22 cellular contexts compared by ENCODE assay signal in genomic region chr3:127139601-127140500, GRCh38. TPM values are rescaled to one million over a fixed set of nuclear protein-coding genes. Genes with fewer than 3 reads are reported as not detected.
"Had no signal": no experiment of that assay in that cellular context is flagged by ENCODE, and none has a peak within 500 bp of the region (broad histone marks: within the 10 kb centered on the region; RNA-seq: fewer than 3 reads in every experiment).

No MANE protein-coding gene starts in this region.

- H3K36me3 ChIP-seq: ascending aorta had no signal

- H3K4me3 Mint-ChIP-seq: activated CD8-positive, alpha-beta memory T cell treated with anti-CD3 and anti-CD28 coated beads, Interleukin-2, amount 10 ng/mL, durations not matched to agents 7 days and 5 days; activated CD8-positive, alpha-beta T cell treated with anti-CD3 and anti-CD28 coated beads for 36 hours; activated naive CD8-positive, alpha-beta T cell treated with anti-CD3 and anti-CD28 coated beads, Interleukin-2, amount 50 U/mL, for 24 hours; activated T-cell treated with anti-CD3 and anti-CD28 coated beads, Interleukin-2, amount 50 U/mL, for 4 hours; T-helper 1 cell treated with Interleukin-12 subunit alpha and Interleukin-12 subunit beta and Interleukin-4 antibody, amounts not matched to agents 30 μg/mL and 1 μg/mL, for 36 hours had no signal

- H3K4me1 Mint-ChIP-seq: activated CD8-positive, alpha-beta memory T cell treated with anti-CD3 and anti-CD28 coated beads, Interleukin-2, amount 10 ng/mL, durations not matched to agents 7 days and 5 days had no signal

- H3K36me3 Mint-ChIP-seq: activated CD8-positive, alpha-beta memory T cell treated with anti-CD3 and anti-CD28 coated beads, Interleukin-2, amount 10 ng/mL, durations not matched to agents 7 days and 5 days; activated naive CD4-positive, alpha-beta T cell treated with anti-CD3 and anti-CD28 coated beads, Interleukin-2, amount 50 U/mL, for 72 hours had no signal

- ATAC-seq: activated CD4-positive, CD25-positive, alpha-beta regulatory T cell treated with anti-CD3 and anti-CD28 coated beads, Interleukin-2, amount 50 U/mL, for 24 hours; activated CD8-positive, alpha-beta memory T cell treated with anti-CD3 and anti-CD28 coated beads, Interleukin-2, amount 10 ng/mL, durations not matched to agents 7 days and 5 days; activated CD8-positive, alpha-beta T cell treated with anti-CD3 and anti-CD28 coated beads for 36 hours; activated naive CD4-positive, alpha-beta T cell treated with anti-CD3 and anti-CD28 coated beads, Interleukin-2, amount 50 U/mL, for 72 hours; activated naive CD8-positive, alpha-beta T cell treated with anti-CD3 and anti-CD28 coated beads, Interleukin-2, amount 50 U/mL, for 24 hours; activated T-cell treated with anti-CD3 and anti-CD28 coated beads, Interleukin-2, amount 50 U/mL, for 4 hours; body of pancreas had no signal

- H3K4me3 ChIP-seq: ascending aorta, body of pancreas, SK-N-MC had no signal

- H3K27me3 ChIP-seq: ascending aorta had no signal

- DNase-seq: activated CD4-positive, alpha-beta T cell treated with anti-CD3 and anti-CD28 coated beads for 4 hours; activated CD8-positive, alpha-beta T cell treated with anti-CD3 and anti-CD28 coated beads for 36 hours; activated effector memory CD4-positive, alpha-beta T cell treated with anti-CD3 and anti-CD28 coated beads, Interleukin-2, amount 50 U/mL, for 16 hours; activated naive CD4-positive, alpha-beta T cell treated with Interleukin-2 at 50 U/mL for 16 hours; activated naive CD8-positive, alpha-beta T cell treated with anti-CD3 and anti-CD28 coated beads, Interleukin-2, amount 50 U/mL, for 24 hours; activated T-cell treated with anti-CD3 and anti-CD28 coated beads, Interleukin-2, amount 50 U/mL, for 4 hours; amniotic stem cell; body of pancreas; NCI-H1105; NCI-H1436; NCI-H446; NCI-H748 treated with DMSO at 0.1 percent for 48 hours; SIG-M5 had no signal

- H3K9me3 ChIP-seq: ascending aorta, body of pancreas had no signal

- H3K27ac Mint-ChIP-seq: activated CD8-positive, alpha-beta memory T cell treated with anti-CD3 and anti-CD28 coated beads, Interleukin-2, amount 10 ng/mL, durations not matched to agents 7 days and 5 days; activated CD8-positive, alpha-beta T cell treated with anti-CD3 and anti-CD28 coated beads for 36 hours; activated naive CD4-positive, alpha-beta T cell treated with anti-CD3 and anti-CD28 coated beads, Interleukin-2, amount 50 U/mL, for 72 hours; activated naive CD8-positive, alpha-beta T cell treated with anti-CD3 and anti-CD28 coated beads, Interleukin-2, amount 50 U/mL, for 24 hours; T-helper 1 cell treated with Interleukin-12 subunit alpha and Interleukin-12 subunit beta and Interleukin-4 antibody, amounts not matched to agents 30 μg/mL and 1 μg/mL, for 36 hours had no signal

RNA-seq across cellular contexts. Expression of gene PRR23E, which starts 53.1 kb away (rescaled TPM):
- total RNA-seq: activated CD8-positive, alpha-beta memory T cell treated with anti-CD3 and anti-CD28 coated beads, Interleukin-2, amount 10 ng/mL, durations not matched to agents 7 days and 5 days; activated CD8-positive, alpha-beta T cell treated with anti-CD3 and anti-CD28 coated beads for 36 hours; activated naive CD4-positive, alpha-beta T cell treated with anti-CD3 and anti-CD28 coated beads, Interleukin-2, amount 50 U/mL, for 72 hours; activated T-cell treated with anti-CD3 and anti-CD28 coated beads, Interleukin-2, amount 50 U/mL, for 4 hours; ascending aorta; body of pancreas; MCF 10A; OCI-LY7; RPMI7951 had no signal
